21 cellular contexts compared by ENCODE assay signal in genomic region chr12:111088409-111088808, GRCh38. TPM values are rescaled to one million over a fixed set of nuclear protein-coding genes. Genes with fewer than 3 reads are reported as not detected.
DNase-seq lines count a peak whose midpoint lies in the region; TF ChIP-seq lines count a peak whose summit lies in the region.
"Had no signal": no experiment of that assay in that cellular context is flagged by ENCODE, and none has a peak within 500 bp of the region (broad histone marks: within the 10 kb centered on the region; RNA-seq: fewer than 3 reads in every experiment).

No MANE protein-coding gene starts in this region.

- in situ Hi-C loops in GM23248 (cut with MboI) = no loop called here

- no peaks in the 10 kb centered on the region for H3K4me1 ChIP-seq in GM23248 (ENCODE audit: insufficient read depth)
- H3K4me1 ChIP-seq: BE2C, HAP-1 had no signal

- H3K4me3 ChIP-seq in WERI-Rb-1 (ENCODE audit: low read depth, low read length) (no peak overlapping the region), GM23248 (no peak overlapping the region)
- H3K4me3 ChIP-seq: BLaER1 treated with 17β-estradiol and CSF1 and Interleukin-3, amounts not matched to agents 10 nM and 100 nM; GM12878; HAP-1 had no signal

- H3K27ac ChIP-seq in WERI-Rb-1 = no peak overlapping the region
- H3K27ac ChIP-seq in GM23248 = no peak overlapping the region
- H3K27ac ChIP-seq: 22Rv1; BLaER1 treated with 17β-estradiol and CSF1 and Interleukin-3, amounts not matched to agents 10 nM and 100 nM had no signal

- TF ChIP-seq POLR2A in erythroblast (IDR thresholded peaks at IDR 0.05; ENCODE audit: low read length) = no peak

- no peak overlapping the region for H3K4me2 ChIP-seq in GM23248 (ENCODE audit: unreplicated experiment)
- H3K4me2 ChIP-seq: BLaER1 treated with 17β-estradiol and CSF1 and Interleukin-3, amounts not matched to agents 10 nM and 100 nM had no signal

- H2AFZ ChIP-seq in GM23248 = no peak overlapping the region

- H3K9me3 ChIP-seq in WERI-Rb-1 (ENCODE audit: severe bottlenecking) = no peaks in the 10 kb centered on the region
- H3K9me3 ChIP-seq in GM23248 (ENCODE audit: low read depth) = no peaks in the 10 kb centered on the region
- H3K9me3 ChIP-seq: BE2C, HAP-1 had no signal

- H4K20me1 ChIP-seq in GM23248 (ENCODE audit: insufficient read depth) = no peaks in the 10 kb centered on the region
- H4K20me1 ChIP-seq: BLaER1 treated with 17β-estradiol and CSF1 and Interleukin-3, amounts not matched to agents 10 nM and 100 nM had no signal

- H3K27me3 ChIP-seq in WERI-Rb-1 (ENCODE audit: insufficient read depth, low read depth, severe bottlenecking) = no peaks in the 10 kb centered on the region
- peaks cover 54% of the 10 kb centered on the region for H3K27me3 ChIP-seq in GM23248 (replicated peaks; ENCODE audit: insufficient read depth)
- H3K27me3 ChIP-seq: BE2C; BLaER1 treated with 17β-estradiol and CSF1 and Interleukin-3, amounts not matched to agents 10 nM and 100 nM had no signal

- no peaks in the 10 kb centered on the region for H3K36me3 ChIP-seq in WERI-Rb-1
- no peaks in the 10 kb centered on the region for H3K36me3 ChIP-seq in GM23248 (ENCODE audit: low read depth)
- H3K36me3 ChIP-seq: BE2C; BLaER1 treated with 17β-estradiol and CSF1 and Interleukin-3, amounts not matched to agents 10 nM and 100 nM; HAP-1 had no signal

- H3F3A ChIP-seq in GM23248 (ENCODE audit: insufficient read depth) = no peaks in the 10 kb centered on the region

- no peaks in the 10 kb centered on the region for H3K79me2 ChIP-seq in GM23248 (ENCODE audit: insufficient read depth)

- H3K9me2 ChIP-seq in GM23248 (ENCODE audit: insufficient read depth) = no peaks in the 10 kb centered on the region

- WGBS in GM23248 (ENCODE audit: low coverage in 1 of 2, low lambda C conversion rate in 2 of 2, missing lambda C conversion rate in 2 of 2), 2 experiments = 65 to 68% methylated on average over 9 of the region's 9 CpGs

- TF ChIP-seq CTCF in WERI-Rb-1 (IDR thresholded peaks at IDR 0.05; ENCODE audit: low read depth, low read length) = no peak

- DNase-seq in NCI-H82 (lab: John Stamatoyannopoulos, UW) = peak; percentile 13
- no peak for DNase-seq in NCI-H82 treated with DMSO at 0.1 percent for 48 hours (lab: John Stamatoyannopoulos, UW; ENCODE audit: unreplicated experiment)
- peak; percentile 3 for DNase-seq in LHCN-M2 (ENCODE audit: low read depth)
- DNase-seq in WERI-Rb-1 = peak; percentile 12
- DNase-seq in GM23248 = no peak
- no peak for DNase-seq in erythroblast (lab: John Stamatoyannopoulos, UW)
- DNase-seq: ACHN; AML-193; BE2C; CD4-positive, alpha-beta T cell; CD8-positive, alpha-beta memory T cell; DMS 273 treated with DMSO at 0.1 percent for 48 hours; DMS79; EL; GDM1; GOT3 had no signal

- H3K9ac ChIP-seq in GM23248 = no peak overlapping the region
- H3K9ac ChIP-seq: BLaER1 treated with 17β-estradiol and CSF1 and Interleukin-3, amounts not matched to agents 10 nM and 100 nM had no signal

RNA-seq across cellular contexts. Expression of gene CUX2, which starts 54.4 kb away (rescaled TPM):
- total RNA-seq in LHCN-M2 (2014; rRNA removed) = not detected in 2 replicates
- polyA plus RNA-seq in LHCN-M2 (2012) = not detected
- not detected in 2 replicates for total RNA-seq in GM23248 (2014; rRNA removed; shearing (Covaris generic))
- polyA plus RNA-seq in GM23248 (2016; fragmentation: Nextera tagmentation; extraction: Ambion mirVana) = not detected in 2 replicates
- total RNA-seq: CD8-positive, alpha-beta memory T cell had no signal
- polyA plus RNA-seq: CD14-positive monocyte; CD8-positive, alpha-beta memory T cell had no signal

Comparison
In these comparisons a context has a peak if more than half of its experiments do, and no peak if none do; other contexts are left out.
1. DNase-seq: peak in NCI-H82 (single experiment), LHCN-M2 (single experiment) and WERI-Rb-1 (single experiment); none in NCI-H82 treated with DMSO at 0.1 percent for 48 hours (single experiment), GM23248 (single experiment) and erythroblast (0 of 2).